ENCODE assay signal across 8 cellular contexts in the genomic region with DNA sequence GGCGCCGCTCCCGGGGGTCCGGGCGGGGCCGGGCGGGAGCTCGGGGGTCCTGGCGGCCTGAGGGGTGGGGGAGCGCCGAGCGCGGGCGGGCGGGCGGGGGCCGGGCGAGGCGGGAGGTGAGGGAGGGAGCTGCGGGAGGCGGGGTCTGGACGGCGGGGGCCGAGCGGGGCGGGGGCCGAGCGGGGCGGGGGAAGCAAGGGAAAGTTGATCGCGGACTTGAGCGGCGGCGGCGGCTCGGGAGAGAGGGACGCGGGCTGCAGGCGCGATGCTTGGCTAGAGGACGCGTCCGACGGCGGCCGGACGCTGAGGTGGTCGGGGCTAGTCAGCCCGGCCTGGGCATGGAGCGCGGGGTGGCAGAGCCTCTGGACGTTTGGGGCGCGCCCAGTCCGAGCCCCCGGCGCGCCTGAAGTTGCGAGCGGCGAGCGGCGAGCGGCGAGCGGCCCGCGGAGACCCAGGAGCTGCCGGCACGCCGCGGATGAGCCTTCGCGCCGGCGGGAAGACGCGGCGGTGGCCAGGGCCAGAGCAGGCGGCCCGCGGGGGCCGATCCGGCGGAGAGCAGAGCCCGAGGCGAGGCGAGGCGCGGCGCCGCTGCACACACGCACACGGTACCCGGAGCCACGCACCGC. TPM values are rescaled to one million over a fixed set of nuclear protein-coding genes. Genes with fewer than 3 reads are reported as not detected.
DNase-seq lines count a peak whose midpoint lies in the region; ATAC-seq, FAIRE-seq and TF ChIP-seq lines count a peak whose summit lies in the region.

A gene (plus strand): TSS at position 207 of the 626 bp plus-strand sequence. CDS start 42,912 bp downstream, outside the sequence.

- peaks cover 15% of the 10 kb centered on the region for H3K4me1 Mint-ChIP-seq in central memory CD8-positive, alpha-beta T cell

- H3K36me3 ChIP-seq in MM.1S (replicated peaks; ENCODE audit: insufficient read depth, low read length) = no peaks in the 10 kb centered on the region
- no peaks in the 10 kb centered on the region for H3K36me3 ChIP-seq in mucosa of descending colon (ENCODE audit: low read depth)

- H3K9me3 Mint-ChIP-seq in central memory CD8-positive, alpha-beta T cell = no peaks in the 10 kb centered on the region

- no peak for FAIRE-seq in urothelium cell line (lab: Jason Lieb, UNC)

- H3K4me1 ChIP-seq in MM.1S (ENCODE audit: low read length) (no peaks in the 10 kb centered on the region), mucosa of descending colon (ENCODE audit: low read depth) (peaks cover 10% of the 10 kb centered on the region)

- peaks cover 89% of the 10 kb centered on the region for H3K27me3 ChIP-seq in MM.1S (replicated peaks; ENCODE audit: insufficient read depth, low read length)

- H3K9me3 ChIP-seq in MM.1S (replicated peaks; ENCODE audit: insufficient read depth, low read length) = no peaks in the 10 kb centered on the region
- H3K9me3 ChIP-seq in mucosa of descending colon = no peaks in the 10 kb centered on the region

- DNase-seq in DMS114 treated with DMSO at 0.1 percent for 48 hours (lab: John Stamatoyannopoulos, UW; ENCODE audit: unreplicated experiment) = peak; percentile 23
- no peak for DNase-seq in MM.1S
- no peak for DNase-seq in central memory CD8-positive, alpha-beta T cell (ENCODE audit: low spot score in 2 of 2)
- peak in 1 of 3 donors; percentile 49 for DNase-seq in mucosa of descending colon
- DNase-seq in urothelium cell line (ENCODE audit: low spot score) = peak; percentile 76

- no peak within 1 kb of the TSS for H3K27ac ChIP-seq in MM.1S (ENCODE audit: low read length)

- H3F3A ChIP-seq in MM.1S (ENCODE audit: insufficient read depth, low read length) = no peaks in the 10 kb centered on the region

- H3K4me2 ChIP-seq in MM.1S (ENCODE audit: low read depth, low read length) = peak within 1 kb of the TSS; percentile 59

- peak within 1 kb of the TSS; percentile 71 for H3K4me3 Mint-ChIP-seq in central memory CD8-positive, alpha-beta T cell

- no peaks in the 10 kb centered on the region for H3K9me2 ChIP-seq in MM.1S (replicated peaks; ENCODE audit: insufficient read depth, low read length)

- no peak for ATAC-seq in central memory CD8-positive, alpha-beta T cell (replicated peaks; ENCODE audit: extremely low read depth, poor library complexity, severe bottlenecking)
- ATAC-seq in mucosa of descending colon (peak; percentile 48), GM21515 (IDR thresholded peaks at IDR 0.05; ENCODE audit: unreplicated experiment) (no peak), HG03354 (IDR thresholded peaks at IDR 0.05; ENCODE audit: poor library complexity, severe bottlenecking, unreplicated experiment) (no peak), GM21447 (IDR thresholded peaks at IDR 0.05; ENCODE audit: unreplicated experiment) (no peak)

- no peak within 1 kb of the TSS for H3K27ac Mint-ChIP-seq in central memory CD8-positive, alpha-beta T cell (ENCODE audit: low read depth)

- H2AFZ ChIP-seq in MM.1S (ENCODE audit: low read length) = no peak within 1 kb of the TSS

- H3K27me3 Mint-ChIP-seq in central memory CD8-positive, alpha-beta T cell = peaks cover 78% of the 10 kb centered on the region

- H3K4me3 ChIP-seq in MM.1S (ENCODE audit: low read length) (no peak within 1 kb of the TSS), mucosa of descending colon (no peak within 1 kb of the TSS)

- no peaks in the 10 kb centered on the region for H3K79me2 ChIP-seq in MM.1S (ENCODE audit: low read length)

- no peaks in the 10 kb centered on the region for H3K36me3 Mint-ChIP-seq in central memory CD8-positive, alpha-beta T cell (ENCODE audit: insufficient read depth)

- H3K9ac ChIP-seq in MM.1S (ENCODE audit: low read length) = no peak within 1 kb of the TSS

- intact Hi-C loops in mucosa of descending colon (cut with DNase I, micrococcal nuclease) = loop anchor here (10.0 kb wide), 1 partner anchor 168 kb away; no protein-coding TSS in a partner anchor

- no peak for TF ChIP-seq CTCF in MM.1S (IDR thresholded peaks at IDR 0.05; ENCODE audit: low read length)
- no peak for TF ChIP-seq CTCF in mucosa of descending colon (IDR thresholded peaks at IDR 0.05)

- H4K20me1 ChIP-seq in MM.1S (ENCODE audit: insufficient read depth, low read length) = no peaks in the 10 kb centered on the region

RNA-seq across cellular contexts. Expression of the gene that starts here (rescaled TPM):
- total RNA-seq in mucosa of descending colon = 1 to 10 TPM; 1.8 to 3.6 (median 3.0) TPM

Comparison
In these comparisons a context has a peak if more than half of its experiments do, and no peak if none do; other contexts are left out.
1. DNase-seq: peak in DMS114 treated with DMSO at 0.1 percent for 48 hours (single experiment) and urothelium cell line (single experiment); none in MM.1S (single experiment) and central memory CD8-positive, alpha-beta T cell (0 of 2).